In genomic region chr13:29704648-29705047, GRCh38 we compare ENCODE assay signal across 23 cellular contexts.
DNase-seq lines count a peak whose midpoint lies in the region; TF ChIP-seq lines count a peak whose summit lies in the region.
"Had no signal": no experiment of that assay in that cellular context is flagged by ENCODE, and none has a peak within 500 bp of the region (broad histone marks: within the 10 kb centered on the region; RNA-seq: fewer than 3 reads in every experiment).

No MANE protein-coding gene starts in this region.

- H3K4me1 ChIP-seq in SK-N-SH (ENCODE audit: control insufficient read depth in 1 of 2, insufficient read depth in 2 of 2, low read depth in 1 of 2, low read length in 1 of 2) (peaks cover 4 to 14% of the 10 kb centered on the region in 2 experiments; a peak in 2 of 4 replicates), cardiac muscle cell (ENCODE audit: low read depth) (peaks cover 13% of the 10 kb centered on the region), trophoblast cell (ENCODE audit: control insufficient read depth in 1 of 2, insufficient read depth in 2 of 2, low read length in 2 of 2) (peaks cover 15 to 28% of the 10 kb centered on the region in 2 experiments), neuronal stem cell (ENCODE audit: control insufficient read depth in 2 of 2, insufficient read depth in 1 of 2, low read depth in 1 of 2, low read length in 2 of 2) (peaks cover 0 to 2% of the 10 kb centered on the region in 2 donors)

- no peaks in the 10 kb centered on the region for H4K20me1 ChIP-seq in SK-N-SH (ENCODE audit: insufficient read depth)

- no peak overlapping the region for H3K4me3 ChIP-seq in SK-N-SH (ENCODE audit: low read depth in 2 of 2, low read length in 1 of 2)
- H3K4me3 ChIP-seq in cardiac muscle cell = no peak overlapping the region
- no peak overlapping the region for H3K4me3 ChIP-seq in trophoblast cell (ENCODE audit: low read depth, low read length)
- H3K4me3 ChIP-seq in neuronal stem cell (ENCODE audit: low read length in 2 of 2) = no peak overlapping the region
- H3K4me3 ChIP-seq: GM23338 had no signal

- H2BK5ac ChIP-seq in trophoblast cell (ENCODE audit: low read depth, low read length, poor library complexity) (no peak overlapping the region), neuronal stem cell (ENCODE audit: low read length) (no peak overlapping the region)

- no peak overlapping the region for H4K8ac ChIP-seq in trophoblast cell (ENCODE audit: low read depth, low read length)
- H4K8ac ChIP-seq in neuronal stem cell (ENCODE audit: low read depth, low read length) = no peak overlapping the region

- H3K9me3 ChIP-seq in SK-N-SH = no peaks in the 10 kb centered on the region
- peaks cover 7% of the 10 kb centered on the region for H3K9me3 ChIP-seq in cardiac muscle cell (ENCODE audit: low read depth)
- peaks cover 7% of the 10 kb centered on the region for H3K9me3 ChIP-seq in trophoblast cell (ENCODE audit: insufficient read depth, low read depth, low read length)
- H3K9me3 ChIP-seq in neuronal stem cell (replicated peaks in 1 of 2; ENCODE audit: control insufficient read depth in 2 of 2, insufficient read depth in 1 of 2, low read depth in 1 of 2, low read length in 2 of 2) = peaks cover 0 to 4% of the 10 kb centered on the region in 2 donors

- H3K79me2 ChIP-seq in SK-N-SH (ENCODE audit: insufficient read depth) (no peaks in the 10 kb centered on the region; the same call in 1 of the 2 replicates), trophoblast cell (ENCODE audit: control insufficient read depth, insufficient read depth, low read length, poor library complexity) (no peaks in the 10 kb centered on the region)

- H2AFZ ChIP-seq in SK-N-SH (ENCODE audit: low read depth) (no peak overlapping the region), trophoblast cell (ENCODE audit: insufficient read depth, low read length, poor library complexity) (no peak overlapping the region), neuronal stem cell (ENCODE audit: low read length) (no peak overlapping the region)
- H2AFZ ChIP-seq: GM23338 had no signal

- peaks cover 9% of the 10 kb centered on the region for H3K36me3 Mint-ChIP-seq in glutamatergic neuron (ENCODE audit: unreplicated experiment)
- H3K36me3 Mint-ChIP-seq: activated CD4-positive, alpha-beta memory T cell treated with anti-CD3 and anti-CD28 coated beads for 36 hours; stimulated activated naive B cell treated with anti-CD40 and anti-IgM and Interleukin-4, amounts not matched to agents 10 μg/mL and 1 μg/mL and 100 μg/mL, for 72 hours; WTC11 had no signal

- TF ChIP-seq EP300 in SK-N-SH (IDR thresholded peaks at IDR 0.05; ENCODE audit: borderline replicate concordance in 1 of 2, low read depth in 1 of 2, low read length in 1 of 2) = peak in 1 of 2 experiments; percentile 73; a peak in 1 of 4 replicates

- no peak overlapping the region for H3K4me2 ChIP-seq in SK-N-SH
- no peak overlapping the region for H3K4me2 ChIP-seq in trophoblast cell (ENCODE audit: low read length)
- H3K4me2 ChIP-seq in neuronal stem cell (ENCODE audit: insufficient read depth, low read length, poor library complexity, severe bottlenecking) = no peak overlapping the region
- H3K4me2 ChIP-seq: GM23338 had no signal

- H3K36me3 ChIP-seq in SK-N-SH (replicated peaks in 1 of 2; ENCODE audit: control insufficient read depth in 1 of 2, insufficient read depth in 2 of 2, low read length in 1 of 2) (no peaks in the 10 kb centered on the region), cardiac muscle cell (no peaks in the 10 kb centered on the region), trophoblast cell (ENCODE audit: control insufficient read depth in 1 of 2, insufficient read depth in 2 of 2, low read length in 2 of 2) (no peaks in the 10 kb centered on the region), neuronal stem cell (replicated peaks in 1 of 2; ENCODE audit: control insufficient read depth in 2 of 2, insufficient read depth in 2 of 2, low read length in 2 of 2) (no peaks in the 10 kb centered on the region)

- H3K9me2 ChIP-seq in SK-N-SH = no peaks in the 10 kb centered on the region

- POLR2A ChIA-PET in SK-N-SH (lab: Yijun Ruan, JAX) = interaction anchor here (0.6 to 1.2 kb wide), 2 partner anchors 40 to 196 kb away, joined by 3 to 5 read pairs; no protein-coding TSS in a partner anchor

- no peak overlapping the region for H3K4me3 Mint-ChIP-seq in glutamatergic neuron (ENCODE audit: unreplicated experiment)
- H3K4me3 Mint-ChIP-seq: activated CD4-positive, alpha-beta memory T cell treated with anti-CD3 and anti-CD28 coated beads for 36 hours; GM23338; stimulated activated naive B cell treated with anti-CD40 and anti-IgM and Interleukin-4, amounts not matched to agents 10 μg/mL and 1 μg/mL and 100 μg/mL, for 72 hours; WTC11 had no signal

- H4K91ac ChIP-seq in trophoblast cell (ENCODE audit: low read depth, low read length) = no peak overlapping the region
- no peak overlapping the region for H4K91ac ChIP-seq in neuronal stem cell (ENCODE audit: low read depth, low read length, poor library complexity)

- H3K27me3 ChIP-seq in SK-N-SH (ENCODE audit: insufficient read depth) (no peaks in the 10 kb centered on the region), cardiac muscle cell (no peaks in the 10 kb centered on the region), trophoblast cell (ENCODE audit: insufficient read depth, low read length) (no peaks in the 10 kb centered on the region), neuronal stem cell (ENCODE audit: control insufficient read depth in 3 of 3, insufficient read depth in 3 of 3, low read depth in 1 of 3, low read length in 3 of 3) (peaks cover 0 to 6% (median 0%) of the 10 kb centered on the region in 3 experiments)

- no peak overlapping the region for H3K27ac Mint-ChIP-seq in glutamatergic neuron (ENCODE audit: unreplicated experiment)
- H3K27ac Mint-ChIP-seq: activated CD4-positive, alpha-beta memory T cell treated with anti-CD3 and anti-CD28 coated beads for 36 hours; GM23338; stimulated activated naive B cell treated with anti-CD40 and anti-IgM and Interleukin-4, amounts not matched to agents 10 μg/mL and 1 μg/mL and 100 μg/mL, for 72 hours; WTC11 had no signal

- TF ChIP-seq CTCF in SK-N-SH (IDR thresholded peaks at IDR 0.05) = no peak
- TF ChIP-seq CTCF in cardiac muscle cell (IDR thresholded peaks at IDR 0.05; ENCODE audit: low read depth, low read length) = no peak
- TF ChIP-seq CTCF in glutamatergic neuron (IDR thresholded peaks at IDR 0.05; ENCODE audit: partially characterized antibody, unreplicated experiment) = no peak

- H3K9me3 Mint-ChIP-seq in glutamatergic neuron (ENCODE audit: unreplicated experiment) = peaks cover 2% of the 10 kb centered on the region
- H3K9me3 Mint-ChIP-seq: activated CD4-positive, alpha-beta memory T cell treated with anti-CD3 and anti-CD28 coated beads for 36 hours; stimulated activated naive B cell treated with anti-CD40 and anti-IgM and Interleukin-4, amounts not matched to agents 10 μg/mL and 1 μg/mL and 100 μg/mL, for 72 hours had no signal

- no peaks in the 10 kb centered on the region for H3F3A ChIP-seq in SK-N-SH (replicated peaks; ENCODE audit: insufficient read depth)

- no peak overlapping the region for H4K12ac ChIP-seq in trophoblast cell (ENCODE audit: low read depth, low read length)

- H3K27ac ChIP-seq in SK-N-SH (ENCODE audit: low read depth in 2 of 2, low read length in 1 of 2) = peak overlapping the region in 1 of 2 experiments; percentile 95; a peak in 2 of 4 replicates
- H3K27ac ChIP-seq in cardiac muscle cell = peak overlapping the region; percentile 30
- H3K27ac ChIP-seq in trophoblast cell (ENCODE audit: low read depth, low read length) = peak overlapping the region; percentile 78
- H3K27ac ChIP-seq in neuronal stem cell (replicated peaks; ENCODE audit: low read length) = no peak overlapping the region

- H2BK12ac ChIP-seq in trophoblast cell (ENCODE audit: low read length) = no peak overlapping the region
- no peak overlapping the region for H2BK12ac ChIP-seq in neuronal stem cell (ENCODE audit: low read length)

- H3K79me1 ChIP-seq in trophoblast cell (ENCODE audit: low read length) (peaks cover 10% of the 10 kb centered on the region), neuronal stem cell (ENCODE audit: low read depth, low read length) (no peaks in the 10 kb centered on the region)

- H3K14ac ChIP-seq in trophoblast cell (ENCODE audit: low read length) (no peak overlapping the region), neuronal stem cell (ENCODE audit: low read length) (no peak overlapping the region)

- DNase-seq in ELF-1 (ENCODE audit: low read depth, low spot score) = peak; percentile 64
- peak; percentile 64 for DNase-seq in SK-N-SH
- peak; percentile 10 to 55 for DNase-seq in cardiac muscle cell (ENCODE audit: low read depth in 1 of 2, low spot score in 1 of 2)
- DNase-seq in trophoblast cell = no peak
- DNase-seq in glutamatergic neuron = no peak
- DNase-seq in neuronal stem cell (ENCODE audit: low spot score) = no peak
- no peak for DNase-seq in cerebellum (ENCODE audit: low spot score)
- DNase-seq in dermis blood vessel endothelial cell = no peak
- DNase-seq: activated CD4-positive, alpha-beta memory T cell treated with anti-CD3 and anti-CD28 coated beads for 36 hours; activated T-cell treated with anti-CD3 and anti-CD28 coated beads for 4 hours; AML-193; anterior cingulate cortex; COR-L47; foreskin melanocyte; Karpas-422; NCI-H1105; NCI-H2171 treated with DMSO at 0.1 percent for 48 hours; NCI-H69; SIG-M5; stimulated activated naive B cell treated with anti-CD40 and anti-IgM and Interleukin-4, amounts not matched to agents 10 μg/mL and 1 μg/mL and 100 μg/mL, for 72 hours; T-helper 2 cell had no signal

- H3K18ac ChIP-seq in trophoblast cell (ENCODE audit: low read length) (no peak overlapping the region), neuronal stem cell (ENCODE audit: low read length) (no peak overlapping the region)

- H3K4ac ChIP-seq in trophoblast cell (ENCODE audit: low read depth, low read length) (no peak overlapping the region), neuronal stem cell (ENCODE audit: low read length) (no peak overlapping the region)

- no peak overlapping the region for H2BK15ac ChIP-seq in neuronal stem cell (ENCODE audit: low read length)

- H3K23ac ChIP-seq in trophoblast cell (ENCODE audit: low read length) = no peak overlapping the region
- no peak overlapping the region for H3K23ac ChIP-seq in neuronal stem cell (ENCODE audit: low read depth, low read length, poor library complexity)

- peak; percentile 38; the same call in 1 of the 2 replicates for TF ChIP-seq RAD21 in SK-N-SH (IDR thresholded peaks at IDR 0.05; ENCODE audit: low read length)

- H2BK120ac ChIP-seq in trophoblast cell (ENCODE audit: insufficient read depth, low read length, poor library complexity) (no peak overlapping the region), neuronal stem cell (ENCODE audit: low read depth, low read length) (no peak overlapping the region)

- CTCF ChIA-PET in SK-N-SH (lab: Yijun Ruan, JAX) = interaction anchor here (0.6 to 2.1 kb wide), 4 partner anchors 9 to 410 kb away, joined by 4 to 8 read pairs (median 6); no protein-coding TSS in a partner anchor

- H2AK5ac ChIP-seq in trophoblast cell (ENCODE audit: low read length) = no peak overlapping the region
- H2AK5ac ChIP-seq in neuronal stem cell (ENCODE audit: low read depth, low read length) = no peak overlapping the region

- H3K27me3 Mint-ChIP-seq in glutamatergic neuron (ENCODE audit: unreplicated experiment) = no peaks in the 10 kb centered on the region

- 26% methylated on average over 3 of the region's 3 CpGs for WGBS in SK-N-SH (ENCODE audit: low lambda C conversion rate)
- WGBS in trophoblast cell (ENCODE audit: extremely low coverage, insufficient coverage, insufficient read length) = no CpG with 5 or more reads among the region's 3 CpGs
- no CpG with 5 or more reads among the region's 3 CpGs for WGBS in neuronal stem cell (ENCODE audit: extremely low coverage in 2 of 2, insufficient read length in 2 of 2, insufficient replicate concordance in 1 of 2), 2 donors

- H3K9ac ChIP-seq in SK-N-SH (no peak overlapping the region), trophoblast cell (ENCODE audit: low read length) (no peak overlapping the region), neuronal stem cell (ENCODE audit: low read depth, low read length, poor library complexity) (no peak overlapping the region)

- H3K4me1 Mint-ChIP-seq in glutamatergic neuron (ENCODE audit: low read depth, unreplicated experiment) = peaks cover 11% of the 10 kb centered on the region
- H3K4me1 Mint-ChIP-seq: stimulated activated naive B cell treated with anti-CD40 and anti-IgM and Interleukin-4, amounts not matched to agents 10 μg/mL and 1 μg/mL and 100 μg/mL, for 72 hours had no signal

Comparison
In these comparisons a context has a peak if more than half of its experiments do, and no peak if none do; other contexts are left out.
1. DNase-seq: peak in ELF-1 (single experiment), SK-N-SH (single experiment) and cardiac muscle cell (2 of 2); none in trophoblast cell (0 of 2), glutamatergic neuron (single experiment), neuronal stem cell (single experiment), cerebellum (single experiment) and dermis blood vessel endothelial cell (single experiment).